Comparison of ENCODE assay signal across 11 cellular contexts in genomic region chr19:38838986-38839761, GRCh38. TPM values are rescaled to one million over a fixed set of nuclear protein-coding genes. Genes with fewer than 3 reads are reported as not detected.
DNase-seq lines count a peak whose midpoint lies in the region; ATAC-seq, FAIRE-seq and TF ChIP-seq lines count a peak whose summit lies in the region.
"Had no signal": no experiment of that assay in that cellular context is flagged by ENCODE, and none has a peak within 500 bp of the region (broad histone marks: within the 10 kb centered on the region; RNA-seq: fewer than 3 reads in every experiment).

No MANE protein-coding gene starts in this region.

- H3K27me3 ChIP-seq in CD8-positive, alpha-beta memory T cell (ENCODE audit: insufficient read depth, low read length, poor library complexity, severe bottlenecking), result no peaks in the 10 kb centered on the region

- peaks cover 0 to 4% (median 2%) of the 10 kb centered on the region in 5 donors for H3K9me3 Mint-ChIP-seq in CD8-positive, alpha-beta memory T cell
- no peaks in the 10 kb centered on the region for H3K9me3 Mint-ChIP-seq in IgD-negative memory B cell
- no peaks in the 10 kb centered on the region for H3K9me3 Mint-ChIP-seq in central memory CD8-positive, alpha-beta T cell
- no peaks in the 10 kb centered on the region for H3K9me3 Mint-ChIP-seq in nephron progenitor cell
- H3K9me3 Mint-ChIP-seq: dendritic cell treated with granulocyte-macrophage colony-stimulating factor and Interleukin-4, amounts not matched to agents 40 ng/mL and 50 ng/mL, for 4 days had no signal

- H3K4me3 ChIP-seq in CD8-positive, alpha-beta memory T cell (ENCODE audit: low read length), result no peak overlapping the region
- no peak overlapping the region for H3K4me3 ChIP-seq in lower leg skin (ENCODE audit: low read depth, poor library complexity, severe bottlenecking)

- TF ChIP-seq CTCF in nephron progenitor cell (IDR thresholded peaks at IDR 0.05), result no peak
- TF ChIP-seq CTCF in lower leg skin (IDR thresholded peaks at IDR 0.05), result no peak

- H3K4me1 ChIP-seq in CD8-positive, alpha-beta memory T cell (ENCODE audit: insufficient read depth, low read length), result peaks cover 38% of the 10 kb centered on the region

- no peak for DNase-seq in CD8-positive, alpha-beta memory T cell
- no peak for DNase-seq in central memory CD8-positive, alpha-beta T cell (ENCODE audit: low spot score in 2 of 2)
- no peak for DNase-seq in nephron progenitor cell
- no peak for DNase-seq in urothelium cell line (ENCODE audit: low spot score)
- no peak for DNase-seq in NCI-H1092 (lab: John Stamatoyannopoulos, UW)
- DNase-seq in lower leg skin (ENCODE audit: low spot score in 2 of 2), result no peak
- no peak for DNase-seq in NCI-H446 (lab: John Stamatoyannopoulos, UW)
- DNase-seq: NCI-H524 had no signal

- H3K4me3 Mint-ChIP-seq in CD8-positive, alpha-beta memory T cell, result peak overlapping the region in 1 of 7 donors; percentile 38
- H3K4me3 Mint-ChIP-seq in IgD-negative memory B cell (peak overlapping the region in 2 of 4 donors; percentile 12 to 35), nephron progenitor cell (no peak overlapping the region)
- H3K4me3 Mint-ChIP-seq in central memory CD8-positive, alpha-beta T cell, result peak overlapping the region; percentile 37
- H3K4me3 Mint-ChIP-seq: dendritic cell treated with granulocyte-macrophage colony-stimulating factor and Interleukin-4, amounts not matched to agents 40 ng/mL and 50 ng/mL, for 4 days had no signal

- no peak for FAIRE-seq in urothelium cell line (lab: Jason Lieb, UNC)

- CTCF ChIA-PET in CD8-positive, alpha-beta memory T cell (lab: Charles Lee), result no interaction called here

- 68 to 71% methylated on average over 12 of the region's 12 CpGs for WGBS in lower leg skin, 2 donors

- H3K4me1 Mint-ChIP-seq in CD8-positive, alpha-beta memory T cell, result peaks cover 36 to 52% (median 37%) of the 10 kb centered on the region in 3 donors
- H3K4me1 Mint-ChIP-seq in IgD-negative memory B cell, result peaks cover 11 to 24% (median 17%) of the 10 kb centered on the region in 3 donors
- H3K4me1 Mint-ChIP-seq in central memory CD8-positive, alpha-beta T cell, result peaks cover 48% of the 10 kb centered on the region
- H3K4me1 Mint-ChIP-seq in nephron progenitor cell, result peaks cover 14% of the 10 kb centered on the region

- POLR2A ChIA-PET in CD8-positive, alpha-beta memory T cell (lab: Charles Lee), result interaction anchor here (0.6 to 0.7 kb wide), 3 partner anchors 8 to 104 kb away, joined by 3 to 5 read pairs (median 3); no protein-coding TSS in a partner anchor

- no peak overlapping the region for H3K27ac ChIP-seq in CD8-positive, alpha-beta memory T cell (ENCODE audit: low read depth, low read length)

- H3K27me3 Mint-ChIP-seq in CD8-positive, alpha-beta memory T cell, result peaks cover 0 to 10% of the 10 kb centered on the region in 2 donors
- no peaks in the 10 kb centered on the region for H3K27me3 Mint-ChIP-seq in IgD-negative memory B cell
- H3K27me3 Mint-ChIP-seq in central memory CD8-positive, alpha-beta T cell, result no peaks in the 10 kb centered on the region
- peaks cover 7% of the 10 kb centered on the region for H3K27me3 Mint-ChIP-seq in nephron progenitor cell (ENCODE audit: low read depth, poor library complexity)
- H3K27me3 Mint-ChIP-seq: dendritic cell treated with granulocyte-macrophage colony-stimulating factor and Interleukin-4, amounts not matched to agents 40 ng/mL and 50 ng/mL, for 4 days had no signal

- no peak for ATAC-seq in central memory CD8-positive, alpha-beta T cell (replicated peaks; ENCODE audit: extremely low read depth, poor library complexity, severe bottlenecking)

- H3K9me3 ChIP-seq in CD8-positive, alpha-beta memory T cell (ENCODE audit: low read length), result no peaks in the 10 kb centered on the region

- intact Hi-C loops in lower leg skin (cut with DNase I; ENCODE audit: low total_unique reads), result loop anchor here (10.0 kb wide), 1 partner anchor 204 kb away; no protein-coding TSS in a partner anchor

- no peak for TF ChIP-seq POLR2A in lower leg skin (IDR thresholded peaks at IDR 0.05)

- H3K36me3 ChIP-seq in CD8-positive, alpha-beta memory T cell (ENCODE audit: insufficient read depth, low read length), result peaks cover 74% of the 10 kb centered on the region

- peak overlapping the region in 6 of 8 donors; percentile 17 to 95 (median 75) for H3K27ac Mint-ChIP-seq in CD8-positive, alpha-beta memory T cell
- H3K27ac Mint-ChIP-seq in IgD-negative memory B cell, result peak overlapping the region; percentile 59 to 84 (median 71)
- H3K27ac Mint-ChIP-seq in central memory CD8-positive, alpha-beta T cell (ENCODE audit: low read depth), result peak overlapping the region; percentile 83
- peak overlapping the region; percentile 96 for H3K27ac Mint-ChIP-seq in nephron progenitor cell
- H3K27ac Mint-ChIP-seq: dendritic cell treated with granulocyte-macrophage colony-stimulating factor and Interleukin-4, amounts not matched to agents 40 ng/mL and 50 ng/mL, for 4 days had no signal

- H3K36me3 Mint-ChIP-seq in CD8-positive, alpha-beta memory T cell, result peaks cover 29 to 91% (median 30%) of the 10 kb centered on the region in 3 donors
- H3K36me3 Mint-ChIP-seq in IgD-negative memory B cell (peaks cover 8% of the 10 kb centered on the region), nephron progenitor cell (ENCODE audit: low read depth) (peaks cover 72% of the 10 kb centered on the region)
- peaks cover 87% of the 10 kb centered on the region for H3K36me3 Mint-ChIP-seq in central memory CD8-positive, alpha-beta T cell (ENCODE audit: insufficient read depth)

RNA-seq across cellular contexts. Expression of gene ECH1, which starts 7.6 kb away (rescaled TPM):
- 100 to 1,000 TPM; 111 to 114 TPM for total RNA-seq in CD8-positive, alpha-beta memory T cell
- polyA plus RNA-seq in CD8-positive, alpha-beta memory T cell, result 272 TPM
- polyA plus RNA-seq in IgD-negative memory B cell, result 307 TPM
- total RNA-seq in lower leg skin, result 100 to 1,000 TPM in 2 of 4 donors, 10 to 100 TPM in 2; 59.4 to 197 (median 109) TPM

RNA-seq across cellular contexts. Expression of gene HNRNPL, which starts 10.6 kb away (rescaled TPM):
- 100 to 1,000 TPM; 656 to 679 TPM for total RNA-seq in CD8-positive, alpha-beta memory T cell
- polyA plus RNA-seq in CD8-positive, alpha-beta memory T cell, result 73.4 TPM
- polyA plus RNA-seq in IgD-negative memory B cell, result 78.9 TPM
- total RNA-seq in lower leg skin, result 100 to 1,000 TPM; 147 to 203 (median 177) TPM

RNA-seq across cellular contexts. Expression of gene LGALS4, which starts 26.4 kb away (rescaled TPM):
- total RNA-seq in CD8-positive, alpha-beta memory T cell, result 1 to 10 TPM; 1.2 to 1.8 TPM
- polyA plus RNA-seq in CD8-positive, alpha-beta memory T cell, result 0.44 TPM
- polyA plus RNA-seq in IgD-negative memory B cell, result not detected
- 1 to 10 TPM; 1.1 to 2.7 (median 1.9) TPM for total RNA-seq in lower leg skin

RNA-seq across cellular contexts. Expression of gene RINL, which starts 38.9 kb away (rescaled TPM):
- total RNA-seq in CD8-positive, alpha-beta memory T cell, result 10 to 100 TPM; 82.3 to 85.4 TPM
- polyA plus RNA-seq in CD8-positive, alpha-beta memory T cell, result 42.6 TPM
- 61.3 TPM for polyA plus RNA-seq in IgD-negative memory B cell
- total RNA-seq in lower leg skin, result 10 to 100 TPM in 3 of 4 donors, 1 to 10 TPM in 1; 5.5 to 14.0 (median 11.6) TPM

RNA-seq across cellular contexts. Expression of gene LGALS7B, which starts 50.2 kb away (rescaled TPM):
- total RNA-seq in CD8-positive, alpha-beta memory T cell, result not detected
- polyA plus RNA-seq in CD8-positive, alpha-beta memory T cell, result not detected
- polyA plus RNA-seq in IgD-negative memory B cell, result not detected
- total RNA-seq in lower leg skin, result 1,000 to 10,000 TPM; 3,936 to 6,716 (median 4,891) TPM
- polyA plus RNA-seq: neural cell had no signal
